ENCODE assay signal across 1 cellular context in genomic region chr2:61702088-61702467, GRCh38.
TF ChIP-seq lines count a peak whose summit lies in the region.

No MANE protein-coding gene starts in this region.

TF ChIP-seq in HepG2, 621 proteins besides CTCF, POLR2A, EP300 and RAD21:
- TF ChIP-seq ZNF512B (CRISPR knock-in tag; IDR thresholded peaks at IDR 0.05; ENCODE audit: borderline replicate concordance): no peak
- TF ChIP-seq CEBPB (IDR thresholded peaks at IDR 0.05; ENCODE audit: borderline replicate concordance, low read depth, low read length): 0 out of 2 replicates have a peak, but pooled peaks have one; percentile 16
